In the genomic region with DNA sequence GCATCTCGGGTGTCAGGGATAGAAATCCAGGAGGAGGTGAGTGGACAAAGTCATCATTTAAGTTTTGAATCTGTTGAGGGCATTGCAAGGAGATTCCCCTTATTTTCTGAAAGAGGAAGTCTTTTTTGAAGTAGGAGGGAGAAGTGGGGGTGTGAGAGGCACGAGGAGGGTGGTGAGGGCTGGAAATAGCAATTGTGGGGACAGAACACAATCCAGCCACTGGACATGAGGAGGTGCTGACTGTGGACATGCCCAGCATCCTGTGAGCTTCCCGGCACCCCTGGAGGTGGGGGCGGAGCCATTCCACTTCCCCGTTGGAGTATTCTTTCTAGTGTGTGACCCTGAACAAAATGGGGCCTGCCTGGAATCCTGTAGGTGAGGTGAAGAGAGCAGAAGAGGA, we compare ENCODE assay signal across 17 cellular contexts.
DNase-seq lines count a peak whose midpoint lies in the region; ATAC-seq lines count a peak whose summit lies in the region.
"Had no signal": no experiment of that assay in that cellular context is flagged by ENCODE, and none has a peak within 500 bp of the region (broad histone marks: within the 10 kb centered on the region; RNA-seq: fewer than 3 reads in every experiment).

No MANE protein-coding gene starts in this region.

- intact Hi-C loops in cardiac septum (cut with DNase I) (no loop called here), sciatic nerve (cut with DNase I) (no loop called here)

- ATAC-seq in sciatic nerve (peak; percentile 62), HG03442 (IDR thresholded peaks at IDR 0.05; ENCODE audit: unreplicated experiment) (no peak), GM21825 (IDR thresholded peaks at IDR 0.05; ENCODE audit: unreplicated experiment) (no peak)
- ATAC-seq: Panc1 had no signal

- DNase-seq in NOMO-1 (lab: John Stamatoyannopoulos, UW; ENCODE audit: unreplicated experiment in 2 of 2) (peak; percentile 24 to 51), NOMO-1 treated with dmso at 0.1 percent for 144 hours (lab: John Stamatoyannopoulos, UW; ENCODE audit: unreplicated experiment) (no peak), SKM-1 treated with dmso at 0.1 percent for 144 hours (lab: John Stamatoyannopoulos, UW; ENCODE audit: unreplicated experiment) (peak; percentile 59), cardiac septum (ENCODE audit: low spot score) (peak; percentile 72), sciatic nerve (ENCODE audit: low spot score) (no peak), HuH-7 (ENCODE audit: low spot score) (no peak)
- DNase-seq: activated CD4-positive, alpha-beta T cell treated with anti-CD3 and anti-CD28 coated beads for 1 hour; Calu3; EL; immature natural killer cell; mammary epithelial cell; NCI-H748 treated with DMSO at 0.1 percent for 48 hours; occipital lobe; stimulated activated CD8-positive, alpha-beta memory T cell treated with anti-CD3 and anti-CD28 coated beads, Interleukin-4, amount 100 ng/mL, for 48 hours had no signal

Comparison
In these comparisons a context has a peak if more than half of its experiments do, and no peak if none do; other contexts are left out.
1. DNase-seq: peak in NOMO-1 (2 of 2), SKM-1 treated with dmso at 0.1 percent for 144 hours (single experiment) and cardiac septum (single experiment); none in NOMO-1 treated with dmso at 0.1 percent for 144 hours (single experiment), sciatic nerve (single experiment) and HuH-7 (single experiment).